Comparison of ENCODE assay signal across 1 cellular context in genomic region chr10:78302989-78303854, GRCh38.
TF ChIP-seq lines count a peak whose summit lies in the region.

No MANE protein-coding gene starts in this region.

TF ChIP-seq in HepG2, 621 proteins besides CTCF, POLR2A, EP300 and RAD21 (continued from another document and continues in another):
- TF ChIP-seq HMGXB3 (CRISPR knock-in tag; IDR thresholded peaks at IDR 0.05; ENCODE audit: borderline replicate concordance) (no peak), ZSCAN9 (CRISPR knock-in tag; IDR thresholded peaks at IDR 0.05; ENCODE audit: borderline replicate concordance) (no peak; the same call in 1 of the 2 replicates), PRDM10 (CRISPR knock-in tag; IDR thresholded peaks at IDR 0.05; ENCODE audit: low read depth) (no peak), ZNF10 (CRISPR knock-in tag; IDR thresholded peaks at IDR 0.05; ENCODE audit: borderline replicate concordance, low read depth) (no peak), PREB (CRISPR knock-in tag; IDR thresholded peaks at IDR 0.05) (no peak), NR2C2 (CRISPR knock-in tag; IDR thresholded peaks at IDR 0.05; ENCODE audit: borderline replicate concordance) (peak; percentile 75), KLF12 (CRISPR knock-in tag; IDR thresholded peaks at IDR 0.05; ENCODE audit: borderline replicate concordance) (peak; percentile 43; the same call in 1 of the 2 replicates), TFE3 (CRISPR knock-in tag; IDR thresholded peaks at IDR 0.05) (peak; percentile 20; the same call in 1 of the 2 replicates), RARG (CRISPR knock-in tag; IDR thresholded peaks at IDR 0.05; ENCODE audit: low read depth) (no peak), E2F1 (CRISPR knock-in tag; IDR thresholded peaks at IDR 0.05) (peak; percentile 83), LBX2 (CRISPR knock-in tag; IDR thresholded peaks at IDR 0.05; ENCODE audit: borderline replicate concordance) (no peak; the same call in 1 of the 2 replicates), HOXA3 (CRISPR knock-in tag; IDR thresholded peaks at IDR 0.05) (peak; percentile 92), SETDB1 (CRISPR knock-in tag; IDR thresholded peaks at IDR 0.05; ENCODE audit: borderline replicate concordance) (no peak), ZNF572 (CRISPR knock-in tag; IDR thresholded peaks at IDR 0.05) (0 out of 2 replicates have a peak, but pooled peaks have one; percentile 48), ZNF678 (CRISPR knock-in tag; IDR thresholded peaks at IDR 0.05) (no peak), ZNF704 (CRISPR knock-in tag; IDR thresholded peaks at IDR 0.05; ENCODE audit: borderline replicate concordance) (peak; percentile 68; the same call in 1 of the 2 replicates), ZNF446 (CRISPR knock-in tag; IDR thresholded peaks at IDR 0.05) (no peak), ZFP41 (CRISPR knock-in tag; IDR thresholded peaks at IDR 0.05; ENCODE audit: borderline replicate concordance) (no peak), BRF2 (CRISPR knock-in tag; IDR thresholded peaks at IDR 0.05) (peak; percentile 52; the same call in 1 of the 2 replicates), ZBTB14 (CRISPR knock-in tag; IDR thresholded peaks at IDR 0.05) (peak; percentile 54; the same call in 1 of the 2 replicates), HOMEZ (CRISPR knock-in tag; IDR thresholded peaks at IDR 0.05; ENCODE audit: low read depth) (peak; percentile 100), ZNF512B (CRISPR knock-in tag; IDR thresholded peaks at IDR 0.05; ENCODE audit: borderline replicate concordance) (no peak), MAFF (IDR thresholded peaks at IDR 0.05; ENCODE audit: low read depth, low read length) (no peak), ZNF343 (CRISPR knock-in tag; IDR thresholded peaks at IDR 0.05) (peak; percentile 62; the same call in 1 of the 2 replicates), ZNF556 (CRISPR knock-in tag; IDR thresholded peaks at IDR 0.05; ENCODE audit: borderline replicate concordance) (peak; percentile 94), DPF2 (CRISPR knock-in tag; IDR thresholded peaks at IDR 0.05; ENCODE audit: borderline replicate concordance, low read depth) (0 out of 2 replicates have a peak, but pooled peaks have one; percentile 27), TMF1 (CRISPR knock-in tag; IDR thresholded peaks at IDR 0.05; ENCODE audit: low read depth) (peak; percentile 76; the same call in 1 of the 2 replicates), SRSF4 (IDR thresholded peaks at IDR 0.05; ENCODE audit: low read depth, low read length, poor library complexity, severe bottlenecking) (no peak), ZFP36L2 (CRISPR knock-in tag; IDR thresholded peaks at IDR 0.05) (no peak), ZNF619 (CRISPR knock-in tag; IDR thresholded peaks at IDR 0.05) (no peak; the same call in none of the 2 replicates), BCL3 (CRISPR knock-in tag; IDR thresholded peaks at IDR 0.05) (no peak)
